ENCODE assay signal across 22 cellular contexts in the genomic region with DNA sequence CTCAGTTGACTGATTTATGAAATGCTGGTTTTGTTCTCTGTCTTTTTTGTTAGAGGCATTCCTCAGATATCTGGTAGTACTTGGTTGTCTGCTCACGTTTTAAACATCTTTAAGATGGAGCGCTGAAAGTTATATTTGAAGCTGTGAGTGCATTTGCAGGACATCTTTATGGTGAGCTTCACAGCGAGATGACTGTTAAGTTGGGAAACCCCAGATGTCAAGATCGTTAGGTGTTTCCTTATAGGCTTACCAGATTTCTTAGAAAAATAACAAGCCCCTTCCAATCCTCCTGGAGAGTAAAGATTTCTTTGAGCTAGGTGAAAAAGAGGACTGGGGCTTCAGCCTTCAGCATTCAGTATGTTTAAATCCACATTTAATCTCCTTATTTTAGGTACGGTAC.
DNase-seq lines count a peak whose midpoint lies in the region; ATAC-seq and TF ChIP-seq lines count a peak whose summit lies in the region.
"Had no signal": no experiment of that assay in that cellular context is flagged by ENCODE, and none has a peak within 500 bp of the region (broad histone marks: within the 10 kb centered on the region; RNA-seq: fewer than 3 reads in every experiment).

No MANE protein-coding gene starts in this region.

- no peak overlapping the region for H3K4me2 ChIP-seq in OCI-LY1 (ENCODE audit: low read length)

- no peak for ATAC-seq in central memory CD8-positive, alpha-beta T cell (replicated peaks; ENCODE audit: extremely low read depth, poor library complexity, severe bottlenecking)
- ATAC-seq in GM21619 (IDR thresholded peaks at IDR 0.05; ENCODE audit: unreplicated experiment), result no peak
- no peak for ATAC-seq in GM19463 (IDR thresholded peaks at IDR 0.05; ENCODE audit: unreplicated experiment)
- ATAC-seq: right cardiac atrium had no signal

- peak overlapping the region; percentile 1 for H3K27ac Mint-ChIP-seq in activated naive CD4-positive, alpha-beta T cell treated with anti-CD3 and anti-CD28 coated beads, Interleukin-2, amount 50 U/mL, for 24 hours
- peak overlapping the region; percentile 33 for H3K27ac Mint-ChIP-seq in central memory CD8-positive, alpha-beta T cell (ENCODE audit: low read depth)
- H3K27ac Mint-ChIP-seq: HFFc6 had no signal

- H3K79me2 ChIP-seq in OCI-LY1 (ENCODE audit: insufficient read depth, low read length), result peaks cover 57% of the 10 kb centered on the region

- peaks cover 69% of the 10 kb centered on the region for H3K4me1 Mint-ChIP-seq in activated naive CD4-positive, alpha-beta T cell treated with anti-CD3 and anti-CD28 coated beads, Interleukin-2, amount 50 U/mL, for 24 hours
- peaks cover 46% of the 10 kb centered on the region for H3K4me1 Mint-ChIP-seq in central memory CD8-positive, alpha-beta T cell

- 0 out of 2 replicates have a peak, but pooled peaks cover 11% of the 10 kb centered on the region for H3K36me3 ChIP-seq in OCI-LY1 (ENCODE audit: insufficient read depth, low read length)
- H3K36me3 ChIP-seq: SJSA1, tibial artery had no signal

- H3F3A ChIP-seq in OCI-LY1 (ENCODE audit: insufficient read depth, low read length), result no peaks in the 10 kb centered on the region

- H3K27me3 ChIP-seq in OCI-LY1 (ENCODE audit: insufficient read depth, low read length), result no peaks in the 10 kb centered on the region
- H3K27me3 ChIP-seq: SJSA1, tibial artery had no signal

- H3K27me3 Mint-ChIP-seq in activated naive CD4-positive, alpha-beta T cell treated with anti-CD3 and anti-CD28 coated beads, Interleukin-2, amount 50 U/mL, for 24 hours, result no peaks in the 10 kb centered on the region
- H3K27me3 Mint-ChIP-seq in central memory CD8-positive, alpha-beta T cell, result no peaks in the 10 kb centered on the region

- H3K27ac ChIP-seq in OCI-LY1 (ENCODE audit: low read depth, low read length, poor library complexity, severe bottlenecking), result peak overlapping the region; percentile 21
- H3K27ac ChIP-seq: C4-2B, GM23248, parathyroid adenoma, SJSA1, tibial artery had no signal

- H3K9me3 ChIP-seq in OCI-LY1 (ENCODE audit: low read length), result no peaks in the 10 kb centered on the region
- H3K9me3 ChIP-seq: SJSA1, tibial artery had no signal

- peaks cover 35% of the 10 kb centered on the region for H3K4me1 ChIP-seq in OCI-LY1 (ENCODE audit: insufficient read depth, low read length, severe bottlenecking)
- H3K4me1 ChIP-seq: parathyroid adenoma had no signal

- no peaks in the 10 kb centered on the region for H3K9me2 ChIP-seq in OCI-LY1 (ENCODE audit: low read depth, low read length)

- DNase-seq in activated naive CD4-positive, alpha-beta T cell treated with Interleukin-2 at 50 U/mL for 16 hours, result no peak
- no peak for DNase-seq in central memory CD8-positive, alpha-beta T cell (ENCODE audit: low spot score in 2 of 2)
- DNase-seq in NCI-H526 (lab: John Stamatoyannopoulos, UW), result no peak
- DNase-seq: activated CD8-positive, alpha-beta memory T cell treated with anti-CD3 and anti-CD28 coated beads, Interleukin-2, amount 50 U/mL, for 48 hours; GM23248; HFFc6; IMR-90; NCI-H1436; NCI-H2107; right cardiac atrium; stimulated activated CD4-positive, alpha-beta T cell treated with anti-CD3 and anti-CD28 coated beads, Interleukin-12 subunit alpha, Interleukin-12 subunit beta, amount 100 ng/mL, for 4 hours; stimulated activated naive CD4-positive, alpha-beta T cell; tibial artery had no signal

- no peak overlapping the region for H3K4me3 ChIP-seq in OCI-LY1 (ENCODE audit: low read depth, low read length, poor library complexity, severe bottlenecking)
- H3K4me3 ChIP-seq: GM23248, SJSA1, tibial artery had no signal

- no peak overlapping the region for H2AFZ ChIP-seq in OCI-LY1 (ENCODE audit: low read length)
- H2AFZ ChIP-seq: GM23248, parathyroid adenoma had no signal

- no peaks in the 10 kb centered on the region for H3K9me3 Mint-ChIP-seq in activated naive CD4-positive, alpha-beta T cell treated with anti-CD3 and anti-CD28 coated beads, Interleukin-2, amount 50 U/mL, for 24 hours
- no peaks in the 10 kb centered on the region for H3K9me3 Mint-ChIP-seq in central memory CD8-positive, alpha-beta T cell
- H3K9me3 Mint-ChIP-seq: activated naive CD4-positive, alpha-beta T cell treated with anti-CD3 and anti-CD28 coated beads, Interleukin-2, amount 50 U/mL, for 72 hours; HFFc6; neural crest cell had no signal

- H3K36me3 Mint-ChIP-seq in activated naive CD4-positive, alpha-beta T cell treated with anti-CD3 and anti-CD28 coated beads, Interleukin-2, amount 50 U/mL, for 24 hours, result peaks cover 10% of the 10 kb centered on the region
- peaks cover 7% of the 10 kb centered on the region for H3K36me3 Mint-ChIP-seq in central memory CD8-positive, alpha-beta T cell (ENCODE audit: insufficient read depth)

- no peak overlapping the region for H3K9ac ChIP-seq in OCI-LY1 (ENCODE audit: low read length)
- H3K9ac ChIP-seq: GM23248, parathyroid adenoma had no signal

- TF ChIP-seq CTCF in OCI-LY1 (IDR thresholded peaks at IDR 0.05; ENCODE audit: low read length), result no peak

- H3K4me3 Mint-ChIP-seq in activated naive CD4-positive, alpha-beta T cell treated with anti-CD3 and anti-CD28 coated beads, Interleukin-2, amount 50 U/mL, for 24 hours, result no peak overlapping the region
- no peak overlapping the region for H3K4me3 Mint-ChIP-seq in central memory CD8-positive, alpha-beta T cell
- H3K4me3 Mint-ChIP-seq: HFFc6, neural crest cell had no signal

- H4K20me1 ChIP-seq in OCI-LY1 (ENCODE audit: insufficient read depth, low read length), result no peaks in the 10 kb centered on the region
